Comparison of ENCODE assay signal across 20 cellular contexts in the genomic region with DNA sequence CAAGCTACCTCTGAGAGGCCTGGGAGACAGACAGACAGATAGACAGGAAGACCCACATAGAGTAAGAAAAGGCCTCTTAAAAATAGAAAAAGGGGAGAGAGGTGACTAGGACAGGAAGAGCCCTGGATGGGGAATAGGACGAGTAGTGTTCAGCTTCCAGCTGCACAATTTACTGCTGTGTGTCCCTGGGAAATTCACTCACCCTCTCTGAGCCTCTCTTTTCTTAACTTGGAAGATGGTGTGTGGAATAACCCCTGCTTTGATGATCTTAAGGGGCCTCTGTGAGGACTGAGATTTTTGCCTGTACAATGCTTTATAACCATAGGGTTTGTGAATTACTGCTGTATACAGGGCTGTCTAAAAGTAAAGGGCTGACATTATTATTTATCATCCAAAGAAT. TPM values are rescaled to one million over a fixed set of nuclear protein-coding genes. Genes with fewer than 3 reads are reported as not detected.
A peak's percentile ranks its signal among the peaks of the same experiment; 100 is the strongest.
DNase-seq lines count a peak whose midpoint lies in the region; ATAC-seq and TF ChIP-seq lines count a peak whose summit lies in the region.
"Had no signal": no experiment of that assay in that cellular context is flagged by ENCODE, and none has a peak within 500 bp of the region (broad histone marks: within the 10 kb centered on the region; RNA-seq: fewer than 3 reads in every experiment).

No MANE protein-coding gene starts in this region.

- no peaks in the 10 kb centered on the region for H3K36me3 ChIP-seq in GM23338 (ENCODE audit: insufficient read depth)
- no peaks in the 10 kb centered on the region for H3K36me3 ChIP-seq in HEK293 (ENCODE audit: control insufficient read depth in 2 of 2, insufficient read depth in 1 of 2, low read length in 2 of 2)
- H3K36me3 ChIP-seq: BLaER1, HAP-1 had no signal

- POLR2A ChIA-PET in HEK293 (lab: Yijun Ruan, JAX) = no interaction called here
- POLR2A ChIA-PET in MCF 10A (lab: Yijun Ruan, JAX) = interaction anchor here (0.7 kb wide), 1 partner anchor 23 kb away, joined by 3 read pairs; no protein-coding TSS in a partner anchor

- H3K27me3 Mint-ChIP-seq in GM23338 (ENCODE audit: insufficient read depth, low read depth, poor library complexity) (peaks cover 16% of the 10 kb centered on the region), osteocyte (ENCODE audit: unreplicated experiment) (no peaks in the 10 kb centered on the region), MCF 10A (ENCODE audit: insufficient read depth, unreplicated experiment) (no peaks in the 10 kb centered on the region)
- H3K27me3 Mint-ChIP-seq in activated T-helper 17 cell treated with anti-CD3 and anti-CD28 coated beads, Interleukin-2, amount 50 U/mL, for 72 hours = no peaks in the 10 kb centered on the region
- H3K27me3 Mint-ChIP-seq: CD4-positive, alpha-beta T cell had no signal

- no peaks in the 10 kb centered on the region for H3K36me3 Mint-ChIP-seq in GM23338 (ENCODE audit: low read depth)
- peaks cover 61% of the 10 kb centered on the region for H3K36me3 Mint-ChIP-seq in osteocyte (ENCODE audit: unreplicated experiment)
- H3K36me3 Mint-ChIP-seq in activated T-helper 17 cell treated with anti-CD3 and anti-CD28 coated beads, Interleukin-2, amount 50 U/mL, for 72 hours (ENCODE audit: low read depth) = no peaks in the 10 kb centered on the region
- no peaks in the 10 kb centered on the region for H3K36me3 Mint-ChIP-seq in MCF 10A (ENCODE audit: insufficient read depth, unreplicated experiment)
- H3K36me3 Mint-ChIP-seq: IgD-negative memory B cell had no signal

- no peaks in the 10 kb centered on the region for H3K79me2 ChIP-seq in GM23338 (replicated peaks; ENCODE audit: insufficient read depth)

- peak overlapping the region; percentile 9 for H3K4me2 ChIP-seq in GM23338

- H3K27ac ChIP-seq in GM23338 (ENCODE audit: low read depth) (no peak overlapping the region), HEK293 (ENCODE audit: extremely low read depth, low read depth, low read length) (no peak overlapping the region), coronary artery (no peak overlapping the region)

- H2AFZ ChIP-seq in GM23338 = peak overlapping the region; percentile 94; the same call in 1 of the 2 replicates

- no peak for ATAC-seq in GM23338
- ATAC-seq in activated T-helper 17 cell treated with anti-CD3 and anti-CD28 coated beads, Interleukin-2, amount 50 U/mL, for 72 hours (replicated peaks) = no peak
- ATAC-seq: GM12878, Panc1 had no signal

- no peaks in the 10 kb centered on the region for H3K9me3 ChIP-seq in HEK293 (ENCODE audit: control insufficient read depth, insufficient read depth, low read depth, low read length)
- H3K9me3 ChIP-seq: BLaER1, HAP-1 had no signal

- H3K4me1 ChIP-seq in GM23338 (ENCODE audit: insufficient read depth) (peaks cover 18% of the 10 kb centered on the region), HEK293 (ENCODE audit: control insufficient read depth, insufficient read depth, low read length) (no peaks in the 10 kb centered on the region)
- H3K4me1 ChIP-seq: HAP-1 had no signal

- CTCF ChIA-PET in HEK293 (lab: Yijun Ruan, JAX) (interaction anchor here (0.7 to 2.7 kb wide), 3 partner anchors 8 to 412 kb away, joined by 3 to 19 read pairs (median 3); no protein-coding TSS in a partner anchor), MCF 10A (lab: Yijun Ruan, JAX) (interaction anchor here (1.9 kb wide), 1 partner anchor 9 kb away, joined by 7 read pairs; no protein-coding TSS in a partner anchor)

- H3K27ac Mint-ChIP-seq in GM23338 (no peak overlapping the region), osteocyte (ENCODE audit: unreplicated experiment) (peak overlapping the region; percentile 79), MCF 10A (ENCODE audit: low read depth, unreplicated experiment) (no peak overlapping the region)
- H3K27ac Mint-ChIP-seq in activated T-helper 17 cell treated with anti-CD3 and anti-CD28 coated beads, Interleukin-2, amount 50 U/mL, for 72 hours = no peak overlapping the region
- H3K27ac Mint-ChIP-seq: CD4-positive, alpha-beta T cell; IgD-negative memory B cell had no signal

- H3K4me3 Mint-ChIP-seq in GM23338 (peak overlapping the region; percentile 42; the same call in 2 of the 3 replicates), osteocyte (ENCODE audit: unreplicated experiment) (peak overlapping the region; percentile 3), MCF 10A (ENCODE audit: unreplicated experiment) (no peak overlapping the region)
- no peak overlapping the region for H3K4me3 Mint-ChIP-seq in activated T-helper 17 cell treated with anti-CD3 and anti-CD28 coated beads, Interleukin-2, amount 50 U/mL, for 72 hours
- H3K4me3 Mint-ChIP-seq: CD4-positive, alpha-beta T cell; IgD-negative memory B cell had no signal

- BruUV-seq in MCF 10A (replicated peaks; lab: Mats Ljungman, UMichigan) = no TSS peak

- TF ChIP-seq CTCF in GM23338 (conservative IDR thresholded peaks at IDR 0.05; ENCODE audit: low read depth in 2 of 2) (no peak), HEK293 (tag by site-specific recombination; IDR thresholded peaks at IDR 0.05) (no peak), coronary artery (IDR thresholded peaks at IDR 0.05) (no peak), osteocyte (IDR thresholded peaks at IDR 0.05) (no peak), MCF 10A (IDR thresholded peaks at IDR 0.05; ENCODE audit: unreplicated experiment) (no peak)

- intact Hi-C loops in MCF 10A (cut with micrococcal nuclease) = no loop called here

- H3K4me1 Mint-ChIP-seq in GM23338 = peaks cover 41% of the 10 kb centered on the region
- H3K4me1 Mint-ChIP-seq in osteocyte (ENCODE audit: unreplicated experiment) = peaks cover 70% of the 10 kb centered on the region
- no peaks in the 10 kb centered on the region for H3K4me1 Mint-ChIP-seq in activated T-helper 17 cell treated with anti-CD3 and anti-CD28 coated beads, Interleukin-2, amount 50 U/mL, for 72 hours
- H3K4me1 Mint-ChIP-seq in MCF 10A (ENCODE audit: insufficient read depth, unreplicated experiment) = no peaks in the 10 kb centered on the region

- no peaks in the 10 kb centered on the region for H4K20me1 ChIP-seq in GM23338 (replicated peaks; ENCODE audit: insufficient read depth)
- H4K20me1 ChIP-seq: BLaER1 had no signal

- H3K9me3 Mint-ChIP-seq in GM23338 (no peaks in the 10 kb centered on the region), osteocyte (ENCODE audit: unreplicated experiment) (no peaks in the 10 kb centered on the region), MCF 10A (ENCODE audit: unreplicated experiment) (no peaks in the 10 kb centered on the region)
- no peaks in the 10 kb centered on the region for H3K9me3 Mint-ChIP-seq in activated T-helper 17 cell treated with anti-CD3 and anti-CD28 coated beads, Interleukin-2, amount 50 U/mL, for 72 hours
- H3K9me3 Mint-ChIP-seq: CD4-positive, alpha-beta T cell; IgD-negative memory B cell had no signal

- H3F3A ChIP-seq in GM23338 (replicated peaks; ENCODE audit: low read depth) = 0 out of 2 replicates have a peak, but pooled peaks cover 4% of the 10 kb centered on the region

- no peak overlapping the region for H3K4me3 ChIP-seq in GM23338
- H3K4me3 ChIP-seq in HEK293 (ENCODE audit: low read depth, low read length) = no peak overlapping the region
- H3K4me3 ChIP-seq in coronary artery = no peak overlapping the region
- H3K4me3 ChIP-seq: BLaER1, GM12878, HAP-1 had no signal

- no peaks in the 10 kb centered on the region for H3K9me2 ChIP-seq in GM23338 (ENCODE audit: insufficient read depth)

- H3K27me3 ChIP-seq in GM23338 (ENCODE audit: insufficient read depth) = no peaks in the 10 kb centered on the region
- H3K27me3 ChIP-seq: BLaER1 had no signal

- no peak for DNase-seq in GM23338 (ENCODE audit: low spot score)
- peak; percentile 2 for DNase-seq in coronary artery (ENCODE audit: low spot score)
- no peak for DNase-seq in osteocyte (ENCODE audit: extremely low spot score, unreplicated experiment)
- DNase-seq in MCF 10A (ENCODE audit: unreplicated experiment) = no peak
- DNase-seq in middle frontal gyrus (ENCODE audit: extremely low spot score, low spot score) = no peak
- DNase-seq: ACHN, DMS79, Karpas-422, NCI-H1694, NCI-H2171, NCI-H524 treated with DMSO at 0.1 percent for 48 hours, NCI-H82 had no signal

TF ChIP-seq in GM23338, 12 proteins besides CTCF, POLR2A, EP300 and RAD21 (continues in another document):
- TF ChIP-seq EZH2phosphoT487 (IDR thresholded peaks at IDR 0.05; ENCODE audit: unreplicated experiment) (no peak), ZNF331 (CRISPR knock-in tag; IDR thresholded peaks at IDR 0.05; ENCODE audit: low read depth) (no peak)

TF ChIP-seq in HEK293, 187 proteins besides CTCF, POLR2A, EP300 and RAD21:
- TF ChIP-seq ZBTB20 (tag by site-specific recombination; IDR thresholded peaks at IDR 0.05) (no peak), ZNF768 (tag by site-specific recombination; IDR thresholded peaks at IDR 0.05) (peak; percentile 84; the same call in 1 of the 2 replicates)
TF ChIP-seq in HEK293: peak in this region for 1.

RNA-seq across cellular contexts. Expression of a gene that starts 37.5 kb away (rescaled TPM):
- total RNA-seq in GM23338 (2014; rRNA removed; shearing (Covaris generic)) = 82.0 and 82.4 TPM in 2 replicates
- polyA plus RNA-seq in GM23338 (2016; fragmentation: Nextera tagmentation; extraction: Ambion mirVana) = 11.6 and 13.0 TPM in 2 replicates
- total RNA-seq in osteocyte (71.1 and 71.5 TPM in 2 replicates), MCF 10A (2022) (50.7 and 70.2 TPM in 2 replicates)
- total RNA-seq in activated T-helper 17 cell treated with anti-CD3 and anti-CD28 coated beads, Interleukin-2, amount 50 U/mL, for 72 hours = 10 to 100 TPM; 35.1 to 43.6 TPM

Comparison
In these comparisons a context has a peak if more than half of its experiments do, and no peak if none do; other contexts are left out.
1. H3K4me3 Mint-ChIP-seq: peak in GM23338 (single experiment) and osteocyte (single experiment); none in activated T-helper 17 cell treated with anti-CD3 and anti-CD28 coated beads, Interleukin-2, amount 50 U/mL, for 72 hours (single experiment) and MCF 10A (single experiment).